ENCODE assay signal across 13 cellular contexts in the genomic region with DNA sequence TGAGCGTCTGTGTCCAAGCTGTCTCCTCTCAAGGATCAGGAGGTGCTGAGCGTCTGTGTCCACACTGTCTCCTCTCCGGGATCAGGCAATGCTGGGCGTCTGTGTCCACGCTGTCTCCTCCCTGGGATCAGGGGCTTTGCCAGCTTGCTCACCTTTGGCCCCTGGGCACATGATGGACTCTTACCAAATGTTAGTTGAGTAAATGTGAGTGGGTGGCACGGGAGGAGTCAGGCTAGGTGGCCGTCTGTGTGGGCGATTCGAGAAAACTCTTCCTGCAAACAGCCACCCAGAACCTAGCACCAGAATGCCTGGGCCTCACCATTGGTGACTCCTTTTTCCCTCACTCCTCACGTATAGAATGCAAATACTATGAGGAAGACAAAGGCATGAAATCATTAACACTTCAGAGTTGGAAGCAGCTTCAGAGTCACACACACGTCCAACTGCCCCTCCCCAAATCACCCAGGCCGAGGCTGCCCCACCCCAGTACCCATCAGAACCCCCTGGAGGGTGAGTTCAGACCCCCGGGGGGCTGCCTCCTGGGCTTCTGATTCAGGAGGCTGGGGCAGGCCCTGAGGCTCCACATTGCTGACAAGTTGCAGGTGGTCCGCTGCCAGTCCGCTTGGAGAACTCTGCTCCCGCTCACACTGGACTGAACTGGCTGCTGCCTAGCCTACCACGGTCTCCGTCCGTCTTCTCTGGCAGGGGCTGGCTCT.
A peak's percentile ranks its signal among the peaks of the same experiment; 100 is the strongest.
DNase-seq lines count a peak whose midpoint lies in the region; ATAC-seq and TF ChIP-seq lines count a peak whose summit lies in the region.
"Had no signal": no experiment of that assay in that cellular context is flagged by ENCODE, and none has a peak within 500 bp of the region (broad histone marks: within the 10 kb centered on the region; RNA-seq: fewer than 3 reads in every experiment).

No MANE protein-coding gene starts in this region.

- no peaks in the 10 kb centered on the region for H3K27me3 ChIP-seq in effector memory CD4-positive, alpha-beta T cell (replicated peaks; ENCODE audit: control insufficient read depth, insufficient read depth, low read length, poor library complexity, severe bottlenecking)

- H3K4me1 ChIP-seq in HEK293 (ENCODE audit: control insufficient read depth, insufficient read depth, low read length): no peaks in the 10 kb centered on the region
- peaks cover 15% of the 10 kb centered on the region for H3K4me1 ChIP-seq in effector memory CD4-positive, alpha-beta T cell (ENCODE audit: control insufficient read depth, insufficient read depth, low read length, poor library complexity, severe bottlenecking)

- no peak for DNase-seq in activated naive CD4-positive, alpha-beta T cell treated with anti-CD3 and anti-CD28 coated beads, Interleukin-2, amount 10 ng/mL, durations not matched to agents 7 days and 5 days
- no peak for DNase-seq in activated naive CD4-positive, alpha-beta T cell (lab: John Stamatoyannopoulos, UW)
- DNase-seq in effector memory CD4-positive, alpha-beta T cell: no peak
- DNase-seq in renal cortical epithelial cell (ENCODE audit: low read depth) (peak; percentile 20), NCI-H526 (lab: John Stamatoyannopoulos, UW) (no peak)
- no peak for DNase-seq in NK-92 treated with Interleukin-12 subunit alpha and Interleukin-12 subunit beta, amount 100 ng/mL, for 24 hours (lab: John Stamatoyannopoulos, UW)
- DNase-seq: anterior cingulate cortex, DMS153, NCI-H1048 had no signal

- TF ChIP-seq CTCF in HEK293 (tag by site-specific recombination; IDR thresholded peaks at IDR 0.05): no peak

- peaks cover 30% of the 10 kb centered on the region for H3K36me3 Mint-ChIP-seq in activated naive CD4-positive, alpha-beta T cell treated with anti-CD3 and anti-CD28 coated beads, Interleukin-2, amount 10 ng/mL, durations not matched to agents 7 days and 5 days

- CTCF ChIA-PET in activated naive CD4-positive, alpha-beta T cell treated with anti-CD3 and anti-CD28 coated beads, Interleukin-2, amount 10 ng/mL, durations not matched to agents 7 days and 5 days (lab: Charles Lee): no interaction called here
- CTCF ChIA-PET in HEK293 (lab: Yijun Ruan, JAX): no interaction called here

- no peak overlapping the region for H3K4me3 Mint-ChIP-seq in activated naive CD4-positive, alpha-beta T cell treated with anti-CD3 and anti-CD28 coated beads, Interleukin-2, amount 10 ng/mL, durations not matched to agents 7 days and 5 days

- no peaks in the 10 kb centered on the region for H3K36me3 ChIP-seq in HEK293 (ENCODE audit: control insufficient read depth in 2 of 2, insufficient read depth in 1 of 2, low read length in 2 of 2)
- no peaks in the 10 kb centered on the region for H3K36me3 ChIP-seq in effector memory CD4-positive, alpha-beta T cell (ENCODE audit: control insufficient read depth, insufficient read depth, low read length)

- H3K27me3 Mint-ChIP-seq in activated naive CD4-positive, alpha-beta T cell treated with anti-CD3 and anti-CD28 coated beads, Interleukin-2, amount 10 ng/mL, durations not matched to agents 7 days and 5 days: no peaks in the 10 kb centered on the region

- peaks cover 72% of the 10 kb centered on the region for H3K4me1 Mint-ChIP-seq in activated naive CD4-positive, alpha-beta T cell treated with anti-CD3 and anti-CD28 coated beads, Interleukin-2, amount 10 ng/mL, durations not matched to agents 7 days and 5 days

- H3K27ac ChIP-seq in HEK293 (ENCODE audit: extremely low read depth, low read depth, low read length): no peak overlapping the region
- peak overlapping the region; percentile 55 for H3K27ac ChIP-seq in effector memory CD4-positive, alpha-beta T cell (ENCODE audit: insufficient read depth, low read length, poor library complexity, severe bottlenecking)
- H3K27ac ChIP-seq: coronary artery had no signal

- no peak overlapping the region for H3K4me3 ChIP-seq in HEK293 (ENCODE audit: low read depth, low read length)
- H3K4me3 ChIP-seq in effector memory CD4-positive, alpha-beta T cell (ENCODE audit: insufficient read depth, low read depth, low read length, poor library complexity, severe bottlenecking): no peak overlapping the region
- H3K4me3 ChIP-seq: coronary artery had no signal

- H3K27ac Mint-ChIP-seq in activated naive CD4-positive, alpha-beta T cell treated with anti-CD3 and anti-CD28 coated beads, Interleukin-2, amount 10 ng/mL, durations not matched to agents 7 days and 5 days: peak overlapping the region; percentile 95

- POLR2A ChIA-PET in HEK293 (lab: Yijun Ruan, JAX): no interaction called here

- no peak for ATAC-seq in GM18873 (IDR thresholded peaks at IDR 0.05; ENCODE audit: low FRiP score, unreplicated experiment)
- ATAC-seq: esophagus mucosa had no signal

- H3K9me3 Mint-ChIP-seq in activated naive CD4-positive, alpha-beta T cell treated with anti-CD3 and anti-CD28 coated beads, Interleukin-2, amount 10 ng/mL, durations not matched to agents 7 days and 5 days: peaks cover 2% of the 10 kb centered on the region

- H3K9me3 ChIP-seq in HEK293 (ENCODE audit: control insufficient read depth, insufficient read depth, low read depth, low read length): no peaks in the 10 kb centered on the region
- H3K9me3 ChIP-seq in effector memory CD4-positive, alpha-beta T cell (ENCODE audit: control insufficient read depth, low read length): no peaks in the 10 kb centered on the region

TF ChIP-seq in HEK293, 187 proteins besides CTCF, POLR2A, EP300 and RAD21:
- TF ChIP-seq WT1 (tag by site-specific recombination; IDR thresholded peaks at IDR 0.05): no peak
- TF ChIP-seq SP2 (tag by site-specific recombination; IDR thresholded peaks at IDR 0.05): no peak
- no peak for TF ChIP-seq ZNF747 (tag by site-specific recombination; IDR thresholded peaks at IDR 0.05)
- TF ChIP-seq MYNN (tag by site-specific recombination; IDR thresholded peaks at IDR 0.05; ENCODE audit: borderline replicate concordance): no peak
- 0 out of 2 replicates have a peak, but pooled peaks have one; percentile 27 for TF ChIP-seq EGR2 (tag by site-specific recombination; IDR thresholded peaks at IDR 0.05; ENCODE audit: low read depth)
- TF ChIP-seq ZNF292 (tag by site-specific recombination; IDR thresholded peaks at IDR 0.05; ENCODE audit: borderline replicate concordance, low read depth): no peak
- TF ChIP-seq ZFHX2 (tag by site-specific recombination; conservative IDR thresholded peaks at IDR 0.05): 0 out of 2 replicates have a peak, but pooled peaks have one; percentile 7
